In the genomic region with DNA sequence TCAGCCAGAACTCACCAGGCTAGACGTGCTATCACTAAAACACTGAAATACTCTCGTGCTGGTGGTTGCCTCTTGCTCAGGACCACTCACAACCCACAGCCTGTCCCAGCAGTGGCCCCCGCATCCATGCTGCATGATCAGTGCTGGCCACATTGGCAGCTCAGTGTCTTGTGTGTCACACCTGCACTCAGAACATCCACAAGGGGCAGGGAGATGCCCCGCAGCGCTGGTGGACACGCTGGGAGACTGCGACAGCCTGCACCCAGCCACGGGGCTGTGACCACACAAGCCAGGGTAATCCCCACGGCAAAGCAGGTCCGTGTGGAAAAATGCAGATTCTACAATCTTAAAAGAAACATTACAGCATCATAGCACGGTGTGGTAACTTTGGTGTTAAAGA, we compare ENCODE assay signal across 1 cellular context.
TF ChIP-seq lines count a peak whose summit lies in the region.

No MANE protein-coding gene starts in this region.

TF ChIP-seq in HepG2, 621 proteins besides CTCF, POLR2A, EP300 and RAD21:
- TF ChIP-seq AGO2 (optimal IDR thresholded peaks at IDR 0.05; ENCODE audit: low read depth, low read length), result peak; percentile 25
- no peak for TF ChIP-seq HNRNPLL (IDR thresholded peaks at IDR 0.05; ENCODE audit: low read depth, low read length, poor library complexity, severe bottlenecking)
